9 cellular contexts compared by ENCODE assay signal in the genomic region with DNA sequence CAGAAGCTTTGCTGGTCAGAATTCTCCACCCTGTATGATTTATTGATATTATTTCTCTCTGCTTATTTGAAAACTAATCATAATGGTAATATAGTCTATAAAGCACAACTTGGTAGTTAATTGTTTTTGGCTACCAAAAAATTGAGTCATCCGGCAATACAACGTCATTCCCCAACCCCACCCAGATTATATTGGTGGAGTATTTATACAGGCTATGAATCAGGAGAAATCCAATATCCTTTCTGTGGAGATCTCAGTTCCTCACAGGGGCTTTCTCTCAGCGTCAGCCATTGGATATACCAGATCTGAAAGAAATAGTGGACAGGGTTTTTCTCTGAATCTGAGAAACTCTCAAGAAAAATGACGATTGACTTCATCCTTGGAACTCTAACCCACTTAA.
"Had no signal": no experiment of that assay in that cellular context is flagged by ENCODE, and none has a peak within 500 bp of the region (broad histone marks: within the 10 kb centered on the region; RNA-seq: fewer than 3 reads in every experiment).

No MANE protein-coding gene starts in this region.

- H3K4me3 ChIP-seq: GM23248, HAP-1, K562 had no signal

- H3K27ac ChIP-seq: GM23248 had no signal

- ATAC-seq: HCT116, K562 had no signal

- DNase-seq: GM23248, GOT3, H7, HFFc6, IMR-90, KG1 had no signal

- H3K4me1 ChIP-seq: HAP-1 had no signal

- H3K36me3 ChIP-seq: HAP-1 had no signal

- H2AFZ ChIP-seq: GM23248 had no signal

- H3K9ac ChIP-seq: GM23248 had no signal

- H3K9me3 ChIP-seq: HAP-1 had no signal
